ENCODE assay signal across 16 cellular contexts in the genomic region with DNA sequence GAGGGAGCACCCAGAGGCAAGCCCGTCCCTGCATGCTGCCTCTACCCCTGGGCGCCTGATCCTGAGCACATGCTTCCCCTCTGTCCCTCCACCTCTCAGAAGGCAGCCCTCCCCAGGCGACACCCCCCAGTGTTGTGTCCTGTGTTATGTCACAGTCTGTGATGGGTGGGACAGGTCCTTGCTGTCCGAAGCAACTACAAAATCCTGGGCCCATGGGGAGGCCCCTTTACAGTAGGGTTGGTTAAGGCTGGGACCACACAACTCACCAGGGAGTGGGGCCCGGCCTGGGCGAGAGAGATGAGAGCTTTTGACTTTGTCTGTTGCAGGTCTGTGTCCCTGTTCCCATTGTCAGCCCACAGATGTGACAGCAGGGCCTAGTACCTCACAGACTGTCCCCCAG.
DNase-seq lines count a peak whose midpoint lies in the region; ATAC-seq, FAIRE-seq and TF ChIP-seq lines count a peak whose summit lies in the region.
"Had no signal": no experiment of that assay in that cellular context is flagged by ENCODE, and none has a peak within 500 bp of the region (broad histone marks: within the 10 kb centered on the region; RNA-seq: fewer than 3 reads in every experiment).

No MANE protein-coding gene starts in this region.

- H3K4me1 Mint-ChIP-seq in activated T-cell treated with anti-CD3 and anti-CD28 coated beads, Interleukin-2, amount 50 U/mL, for 72 hours (ENCODE audit: low read depth), result no peaks in the 10 kb centered on the region
- H3K4me1 Mint-ChIP-seq: CD4-positive, CD25-positive, alpha-beta regulatory T cell had no signal

- H3K36me3 Mint-ChIP-seq in activated T-cell treated with anti-CD3 and anti-CD28 coated beads, Interleukin-2, amount 50 U/mL, for 72 hours (ENCODE audit: insufficient read depth in 2 of 2), result peaks cover 3 to 11% of the 10 kb centered on the region in 2 donors

- H3K27ac Mint-ChIP-seq in activated T-cell treated with anti-CD3 and anti-CD28 coated beads, Interleukin-2, amount 50 U/mL, for 72 hours, result peak overlapping the region; percentile 25

- no peak overlapping the region for H3K9ac ChIP-seq in stomach smooth muscle (ENCODE audit: low read length in 2 of 2)
- H3K9ac ChIP-seq: BLaER1 treated with 17β-estradiol and CSF1 and Interleukin-3, amounts not matched to agents 10 nM and 100 nM; GM23248 had no signal

- no peaks in the 10 kb centered on the region for H3K9me3 Mint-ChIP-seq in activated T-cell treated with anti-CD3 and anti-CD28 coated beads, Interleukin-2, amount 50 U/mL, for 72 hours
- H3K9me3 Mint-ChIP-seq: CD4-positive, CD25-positive, alpha-beta regulatory T cell had no signal

- H3K9me3 ChIP-seq in stomach smooth muscle (ENCODE audit: control insufficient read depth in 2 of 2, low read length in 2 of 2), result no peaks in the 10 kb centered on the region
- H3K9me3 ChIP-seq in SJCRH30 (replicated peaks), result no peaks in the 10 kb centered on the region
- H3K9me3 ChIP-seq: BLaER1 treated with 17β-estradiol and CSF1 and Interleukin-3, amounts not matched to agents 10 nM and 100 nM had no signal

- H3K27ac ChIP-seq in stomach smooth muscle (ENCODE audit: low read length) (peak overlapping the region; percentile 73), SJCRH30 (no peak overlapping the region)
- H3K27ac ChIP-seq: BLaER1 treated with 17β-estradiol and CSF1 and Interleukin-3, amounts not matched to agents 10 nM and 100 nM; GM23248 had no signal

- no peak overlapping the region for H3K4me3 Mint-ChIP-seq in activated T-cell treated with anti-CD3 and anti-CD28 coated beads, Interleukin-2, amount 50 U/mL, for 72 hours
- H3K4me3 Mint-ChIP-seq: CD4-positive, CD25-positive, alpha-beta regulatory T cell had no signal

- no peaks in the 10 kb centered on the region for H3K27me3 ChIP-seq in bronchial epithelial cell (ENCODE audit: control insufficient read depth, insufficient read depth, low read length)
- H3K27me3 ChIP-seq in stomach smooth muscle (ENCODE audit: control insufficient read depth in 1 of 2, insufficient read depth in 2 of 2, low read length in 2 of 2), result no peaks in the 10 kb centered on the region
- H3K27me3 ChIP-seq in SJCRH30, result no peaks in the 10 kb centered on the region
- H3K27me3 ChIP-seq: BLaER1 treated with 17β-estradiol and CSF1 and Interleukin-3, amounts not matched to agents 10 nM and 100 nM had no signal

- H3K4me1 ChIP-seq in stomach smooth muscle (ENCODE audit: control insufficient read depth, insufficient read depth, low read length), result peaks cover 49% of the 10 kb centered on the region
- H3K4me1 ChIP-seq in SJCRH30, result no peaks in the 10 kb centered on the region
- H3K4me1 ChIP-seq: BLaER1 treated with 17β-estradiol and CSF1 and Interleukin-3, amounts not matched to agents 10 nM and 100 nM had no signal

- H3K27me3 Mint-ChIP-seq in activated T-cell treated with anti-CD3 and anti-CD28 coated beads, Interleukin-2, amount 50 U/mL, for 72 hours (ENCODE audit: low read depth), result no peaks in the 10 kb centered on the region
- H3K27me3 Mint-ChIP-seq: CD4-positive, CD25-positive, alpha-beta regulatory T cell had no signal

- FAIRE-seq in bronchial epithelial cell (lab: Jason Lieb, UNC), result peak; percentile 82
- FAIRE-seq: GM12878, GM18507 had no signal

- H3K4me3 ChIP-seq in bronchial epithelial cell (ENCODE audit: low read depth, low read length) (no peak overlapping the region), stomach smooth muscle (ENCODE audit: low read length in 2 of 2) (no peak overlapping the region), SJCRH30 (no peak overlapping the region)
- H3K4me3 ChIP-seq: BLaER1 treated with 17β-estradiol and CSF1 and Interleukin-3, amounts not matched to agents 10 nM and 100 nM; GM12878; GM23248 had no signal

- no peak for ATAC-seq in activated T-cell treated with anti-CD3 and anti-CD28 coated beads, Interleukin-2, amount 50 U/mL, for 72 hours (replicated peaks in 1 of 2)
- no peak for ATAC-seq in HG02763 (IDR thresholded peaks at IDR 0.05; ENCODE audit: unreplicated experiment)
- ATAC-seq: GM12878 had no signal

- DNase-seq in activated T-cell treated with anti-CD3 and anti-CD28 coated beads, Interleukin-2, amount 50 U/mL, for 72 hours, result no peak
- no peak for DNase-seq in activated T-cell treated with anti-CD3 and anti-CD28 coated beads, Interleukin-2, amount 50 U/mL, for 48 hours
- DNase-seq in bronchial epithelial cell (ENCODE audit: low read depth), result no peak
- peak; percentile 68 for DNase-seq in mesenteric fat pad (ENCODE audit: low spot score)
- no peak for DNase-seq in SJCRH30
- no peak for DNase-seq in H4 (ENCODE audit: low spot score)
- DNase-seq: ACHN; CD4-positive, CD25-positive, alpha-beta regulatory T cell; DMS 273 treated with DMSO at 0.1 percent for 48 hours; GM23248; H7 had no signal

- H3K36me3 ChIP-seq in bronchial epithelial cell (ENCODE audit: control insufficient read depth, insufficient read depth, low read length) (peaks cover 14% of the 10 kb centered on the region), stomach smooth muscle (ENCODE audit: control insufficient read depth in 2 of 2, insufficient read depth in 2 of 2, low read length in 2 of 2) (peaks cover 26 to 35% of the 10 kb centered on the region in 2 donors), SJCRH30 (peaks cover 39% of the 10 kb centered on the region)

- TF ChIP-seq CTCF in bronchial epithelial cell (IDR thresholded peaks at IDR 0.05; ENCODE audit: insufficient read depth, low read length, severe bottlenecking), result no peak
